ENCODE assay signal across 1 cellular context in the genomic region with DNA sequence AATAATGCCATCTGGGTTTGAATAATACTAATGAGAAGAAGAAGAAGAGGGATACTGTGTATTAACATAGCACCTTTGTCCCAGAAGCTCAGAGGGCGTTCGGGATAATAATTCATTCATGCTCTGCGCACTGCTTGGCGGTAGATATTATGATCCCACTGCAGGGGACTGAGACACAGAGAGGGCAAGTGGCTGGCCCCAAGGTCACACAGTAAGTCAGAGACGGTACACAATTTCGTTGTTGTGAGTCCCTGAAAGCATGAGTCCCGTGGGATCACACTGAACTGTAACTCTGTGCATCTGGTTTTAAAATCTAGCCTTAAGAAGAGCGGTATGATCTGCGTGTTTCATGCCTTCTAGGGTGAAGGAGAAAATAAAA.
TF ChIP-seq lines count a peak whose summit lies in the region.

No MANE protein-coding gene starts in this region.

TF ChIP-seq in GM23338, 12 proteins besides CTCF, POLR2A, EP300 and RAD21:
- TF ChIP-seq, protein P1, sequence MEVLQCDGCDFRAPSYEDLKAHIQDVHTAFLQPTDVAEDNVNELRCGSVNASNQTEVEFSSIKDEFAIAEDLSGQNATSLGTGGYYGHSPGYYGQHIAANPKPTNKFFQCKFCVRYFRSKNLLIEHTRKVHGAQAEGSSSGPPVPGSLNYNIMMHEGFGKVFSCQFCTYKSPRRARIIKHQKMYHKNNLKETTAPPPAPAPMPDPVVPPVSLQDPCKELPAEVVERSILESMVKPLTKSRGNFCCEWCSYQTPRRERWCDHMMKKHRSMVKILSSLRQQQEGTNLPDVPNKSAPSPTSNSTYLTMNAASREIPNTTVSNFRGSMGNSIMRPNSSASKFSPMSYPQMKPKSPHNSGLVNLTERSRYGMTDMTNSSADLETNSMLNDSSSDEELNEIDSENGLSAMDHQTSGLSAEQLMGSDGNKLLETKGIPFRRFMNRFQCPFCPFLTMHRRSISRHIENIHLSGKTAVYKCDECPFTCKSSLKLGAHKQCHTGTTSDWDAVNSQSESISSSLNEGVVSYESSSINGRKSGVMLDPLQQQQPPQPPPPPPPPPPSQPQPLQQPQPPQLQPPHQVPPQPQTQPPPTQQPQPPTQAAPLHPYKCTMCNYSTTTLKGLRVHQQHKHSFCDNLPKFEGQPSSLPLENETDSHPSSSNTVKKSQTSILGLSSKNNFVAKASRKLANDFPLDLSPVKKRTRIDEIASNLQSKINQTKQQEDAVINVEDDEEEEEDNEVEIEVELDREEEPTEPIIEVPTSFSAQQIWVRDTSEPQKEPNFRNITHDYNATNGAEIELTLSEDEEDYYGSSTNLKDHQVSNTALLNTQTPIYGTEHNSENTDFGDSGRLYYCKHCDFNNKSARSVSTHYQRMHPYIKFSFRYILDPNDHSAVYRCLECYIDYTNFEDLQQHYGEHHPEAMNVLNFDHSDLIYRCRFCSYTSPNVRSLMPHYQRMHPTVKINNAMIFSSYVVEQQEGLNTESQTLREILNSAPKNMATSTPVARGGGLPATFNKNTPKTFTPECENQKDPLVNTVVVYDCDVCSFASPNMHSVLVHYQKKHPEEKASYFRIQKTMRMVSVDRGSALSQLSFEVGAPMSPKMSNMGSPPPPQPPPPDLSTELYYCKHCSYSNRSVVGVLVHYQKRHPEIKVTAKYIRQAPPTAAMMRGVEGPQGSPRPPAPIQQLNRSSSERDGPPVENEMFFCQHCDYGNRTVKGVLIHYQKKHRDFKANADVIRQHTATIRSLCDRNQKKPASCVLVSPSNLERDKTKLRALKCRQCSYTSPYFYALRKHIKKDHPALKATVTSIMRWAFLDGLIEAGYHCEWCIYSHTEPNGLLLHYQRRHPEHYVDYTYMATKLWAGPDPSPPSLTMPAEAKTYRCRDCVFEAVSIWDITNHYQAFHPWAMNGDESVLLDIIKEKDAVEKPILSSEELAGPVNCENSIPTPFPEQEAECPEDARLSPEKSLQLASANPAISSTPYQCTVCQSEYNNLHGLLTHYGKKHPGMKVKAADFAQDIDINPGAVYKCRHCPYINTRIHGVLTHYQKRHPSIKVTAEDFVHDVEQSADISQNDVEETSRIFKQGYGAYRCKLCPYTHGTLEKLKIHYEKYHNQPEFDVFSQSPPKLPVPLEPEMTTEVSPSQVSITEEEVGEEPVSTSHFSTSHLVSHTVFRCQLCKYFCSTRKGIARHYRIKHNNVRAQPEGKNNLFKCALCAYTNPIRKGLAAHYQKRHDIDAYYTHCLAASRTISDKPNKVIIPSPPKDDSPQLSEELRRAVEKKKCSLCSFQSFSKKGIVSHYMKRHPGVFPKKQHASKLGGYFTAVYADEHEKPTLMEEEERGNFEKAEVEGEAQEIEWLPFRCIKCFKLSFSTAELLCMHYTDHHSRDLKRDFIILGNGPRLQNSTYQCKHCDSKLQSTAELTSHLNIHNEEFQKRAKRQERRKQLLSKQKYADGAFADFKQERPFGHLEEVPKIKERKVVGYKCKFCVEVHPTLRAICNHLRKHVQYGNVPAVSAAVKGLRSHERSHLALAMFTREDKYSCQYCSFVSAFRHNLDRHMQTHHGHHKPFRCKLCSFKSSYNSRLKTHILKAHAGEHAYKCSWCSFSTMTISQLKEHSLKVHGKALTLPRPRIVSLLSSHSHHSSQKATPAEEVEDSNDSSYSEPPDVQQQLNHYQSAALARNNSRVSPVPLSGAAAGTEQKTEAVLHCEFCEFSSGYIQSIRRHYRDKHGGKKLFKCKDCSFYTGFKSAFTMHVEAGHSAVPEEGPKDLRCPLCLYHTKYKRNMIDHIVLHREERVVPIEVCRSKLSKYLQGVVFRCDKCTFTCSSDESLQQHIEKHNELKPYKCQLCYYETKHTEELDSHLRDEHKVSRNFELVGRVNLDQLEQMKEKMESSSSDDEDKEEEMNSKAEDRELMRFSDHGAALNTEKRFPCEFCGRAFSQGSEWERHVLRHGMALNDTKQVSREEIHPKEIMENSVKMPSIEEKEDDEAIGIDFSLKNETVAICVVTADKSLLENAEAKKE (CRISPR knock-in tag; IDR thresholded peaks at IDR 0.05) = no peak
- TF ChIP-seq NANOG (IDR thresholded peaks at IDR 0.05; ENCODE audit: borderline replicate concordance) (no peak), EZH2 (IDR thresholded peaks at IDR 0.05; ENCODE audit: low read depth, unreplicated experiment) (no peak), ZNF331 (CRISPR knock-in tag; IDR thresholded peaks at IDR 0.05; ENCODE audit: low read depth) (no peak), EZH2phosphoT487 (IDR thresholded peaks at IDR 0.05; ENCODE audit: unreplicated experiment) (no peak), JUNB (IDR thresholded peaks at IDR 0.05; ENCODE audit: unreplicated experiment) (no peak), STAT1 (IDR thresholded peaks at IDR 0.05; ENCODE audit: unreplicated experiment) (no peak), ZNF114 (CRISPR knock-in tag; IDR thresholded peaks at IDR 0.05) (no peak), CREB1 (CRISPR knock-in tag; IDR thresholded peaks at IDR 0.05; ENCODE audit: low read depth) (no peak), POLR2AphosphoS5 (IDR thresholded peaks at IDR 0.05; ENCODE audit: low read depth) (no peak)
- TF ChIP-seq, protein P2, sequence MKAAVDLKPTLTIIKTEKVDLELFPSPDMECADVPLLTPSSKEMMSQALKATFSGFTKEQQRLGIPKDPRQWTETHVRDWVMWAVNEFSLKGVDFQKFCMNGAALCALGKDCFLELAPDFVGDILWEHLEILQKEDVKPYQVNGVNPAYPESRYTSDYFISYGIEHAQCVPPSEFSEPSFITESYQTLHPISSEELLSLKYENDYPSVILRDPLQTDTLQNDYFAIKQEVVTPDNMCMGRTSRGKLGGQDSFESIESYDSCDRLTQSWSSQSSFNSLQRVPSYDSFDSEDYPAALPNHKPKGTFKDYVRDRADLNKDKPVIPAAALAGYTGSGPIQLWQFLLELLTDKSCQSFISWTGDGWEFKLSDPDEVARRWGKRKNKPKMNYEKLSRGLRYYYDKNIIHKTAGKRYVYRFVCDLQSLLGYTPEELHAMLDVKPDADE (IDR thresholded peaks at IDR 0.05) = no peak
- TF ChIP-seq, protein P3, sequence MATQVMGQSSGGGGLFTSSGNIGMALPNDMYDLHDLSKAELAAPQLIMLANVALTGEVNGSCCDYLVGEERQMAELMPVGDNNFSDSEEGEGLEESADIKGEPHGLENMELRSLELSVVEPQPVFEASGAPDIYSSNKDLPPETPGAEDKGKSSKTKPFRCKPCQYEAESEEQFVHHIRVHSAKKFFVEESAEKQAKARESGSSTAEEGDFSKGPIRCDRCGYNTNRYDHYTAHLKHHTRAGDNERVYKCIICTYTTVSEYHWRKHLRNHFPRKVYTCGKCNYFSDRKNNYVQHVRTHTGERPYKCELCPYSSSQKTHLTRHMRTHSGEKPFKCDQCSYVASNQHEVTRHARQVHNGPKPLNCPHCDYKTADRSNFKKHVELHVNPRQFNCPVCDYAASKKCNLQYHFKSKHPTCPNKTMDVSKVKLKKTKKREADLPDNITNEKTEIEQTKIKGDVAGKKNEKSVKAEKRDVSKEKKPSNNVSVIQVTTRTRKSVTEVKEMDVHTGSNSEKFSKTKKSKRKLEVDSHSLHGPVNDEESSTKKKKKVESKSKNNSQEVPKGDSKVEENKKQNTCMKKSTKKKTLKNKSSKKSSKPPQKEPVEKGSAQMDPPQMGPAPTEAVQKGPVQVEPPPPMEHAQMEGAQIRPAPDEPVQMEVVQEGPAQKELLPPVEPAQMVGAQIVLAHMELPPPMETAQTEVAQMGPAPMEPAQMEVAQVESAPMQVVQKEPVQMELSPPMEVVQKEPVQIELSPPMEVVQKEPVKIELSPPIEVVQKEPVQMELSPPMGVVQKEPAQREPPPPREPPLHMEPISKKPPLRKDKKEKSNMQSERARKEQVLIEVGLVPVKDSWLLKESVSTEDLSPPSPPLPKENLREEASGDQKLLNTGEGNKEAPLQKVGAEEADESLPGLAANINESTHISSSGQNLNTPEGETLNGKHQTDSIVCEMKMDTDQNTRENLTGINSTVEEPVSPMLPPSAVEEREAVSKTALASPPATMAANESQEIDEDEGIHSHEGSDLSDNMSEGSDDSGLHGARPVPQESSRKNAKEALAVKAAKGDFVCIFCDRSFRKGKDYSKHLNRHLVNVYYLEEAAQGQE (IDR thresholded peaks at IDR 0.05; ENCODE audit: unreplicated experiment) = no peak
TF ChIP-seq in GM23338: peak in this region for 0.
